Comparison of ENCODE assay signal across 18 cellular contexts in the genomic region with DNA sequence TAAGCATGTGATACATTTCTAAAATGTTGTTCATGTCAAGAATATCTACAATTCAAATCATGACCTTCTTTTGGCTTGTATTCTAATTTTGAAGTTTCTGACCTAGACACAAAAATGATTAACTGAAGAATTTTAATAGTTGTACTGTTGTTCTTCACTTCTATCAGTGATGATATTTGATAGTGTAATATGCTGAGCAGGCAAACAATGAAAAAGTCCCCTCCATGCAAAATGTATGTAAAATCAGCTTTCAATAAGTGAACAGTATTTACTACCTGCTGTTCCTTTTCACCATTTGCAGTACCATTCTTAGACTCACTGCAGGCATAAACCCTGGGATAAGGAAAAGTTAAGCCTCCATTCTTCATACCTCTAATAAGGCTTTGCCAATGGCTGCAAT.
DNase-seq lines count a peak whose midpoint lies in the region; ATAC-seq, FAIRE-seq and TF ChIP-seq lines count a peak whose summit lies in the region.
"Had no signal": no experiment of that assay in that cellular context is flagged by ENCODE, and none has a peak within 500 bp of the region (broad histone marks: within the 10 kb centered on the region; RNA-seq: fewer than 3 reads in every experiment).

No MANE protein-coding gene starts in this region.

- FAIRE-seq in HepG2 (lab: Jason Lieb, UNC): no peak
- FAIRE-seq in K562 (lab: Jason Lieb, UNC): no peak
- FAIRE-seq: GM12892, H1 had no signal

- no peak for TF ChIP-seq RAD21 in HepG2 (CRISPR knock-in tag; IDR thresholded peaks at IDR 0.05)
- no peak for TF ChIP-seq RAD21 in K562 (CRISPR knock-in tag; conservative IDR thresholded peaks at IDR 0.05 in 1 of 2, IDR thresholded peaks at IDR 0.05 in 1 of 2)

- no peaks in the 10 kb centered on the region for H3K9me1 ChIP-seq in K562 (ENCODE audit: control insufficient read depth, insufficient read depth, low read length)

- H3K4me3 ChIP-seq in HepG2 (replicated peaks in 1 of 3; ENCODE audit: insufficient read depth in 1 of 3, low read depth in 2 of 3, low read length in 3 of 3) (no peak overlapping the region), right lobe of liver (no peak overlapping the region), K562 (no peak overlapping the region)

- TF ChIP-seq EP300 in HepG2 (IDR thresholded peaks at IDR 0.05; ENCODE audit: low read depth in 2 of 2, low read length in 2 of 2) (no peak), HepG2 (CRISPR knock-in tag; IDR thresholded peaks at IDR 0.05; ENCODE audit: borderline replicate concordance) (no peak), K562 (IDR thresholded peaks at IDR 0.05; ENCODE audit: low read length) (no peak)

- ATAC-seq in HepG2 (no peak), right lobe of liver (no peak), K562 (no peak)

- H3K36me3 ChIP-seq in HepG2 (replicated peaks in 1 of 2; ENCODE audit: control insufficient read depth in 1 of 2, insufficient read depth in 2 of 2, low read length in 2 of 2): no peaks in the 10 kb centered on the region
- no peaks in the 10 kb centered on the region for H3K36me3 ChIP-seq in right lobe of liver
- H3K36me3 ChIP-seq in K562 (ENCODE audit: control insufficient read depth, insufficient read depth, low read length): no peaks in the 10 kb centered on the region

- H2AFZ ChIP-seq in HepG2 (ENCODE audit: low read length) (no peak overlapping the region), K562 (ENCODE audit: low read depth, low read length) (no peak overlapping the region)

- in situ Hi-C loops in HepG2 (cut with HindIII; ENCODE audit: extremely low pct_ligation_motif_present, low pct_unique_long_range_greater_than_20kb): no loop called here
- in situ Hi-C loops in K562 (cut with MboI): no loop called here

- H3K27me3 ChIP-seq in HepG2 (ENCODE audit: control insufficient read depth in 1 of 2, insufficient read depth in 2 of 2, low read length in 2 of 2): no peaks in the 10 kb centered on the region
- no peaks in the 10 kb centered on the region for H3K27me3 ChIP-seq in right lobe of liver
- H3K27me3 ChIP-seq in K562 (ENCODE audit: control insufficient read depth in 2 of 2, insufficient read depth in 2 of 2, low read length in 2 of 2): no peaks in the 10 kb centered on the region

- no peaks in the 10 kb centered on the region for H3K27me3 Mint-ChIP-seq in HFFc6 (ENCODE audit: insufficient read depth)

- no peak overlapping the region for H3K4me3 Mint-ChIP-seq in HFFc6
- H3K4me3 Mint-ChIP-seq: CD4-positive, alpha-beta memory T cell had no signal

- intact Hi-C loops in HepG2 (cut with micrococcal nuclease; ENCODE audit: unreplicated experiment) (no loop called here), right lobe of liver (cut with DNase I) (no loop called here), K562 (cut with micrococcal nuclease) (no loop called here)

- CTCF ChIA-PET in HepG2 (lab: Yijun Ruan, JAX; ENCODE audit: low intra/inter-chr PET ratio, low total read pairs): no interaction called here
- CTCF ChIA-PET in K562 (lab: Yijun Ruan, JAX; ENCODE audit: low intra/inter-chr PET ratio): no interaction called here

- no peaks in the 10 kb centered on the region for H3K36me3 Mint-ChIP-seq in HFFc6 (ENCODE audit: low read depth)
- H3K36me3 Mint-ChIP-seq: CD4-positive, alpha-beta memory T cell had no signal

- H3K27ac ChIP-seq in HepG2 (ENCODE audit: extremely low read length, insufficient read depth, low read length): no peak overlapping the region
- H3K27ac ChIP-seq in right lobe of liver: no peak overlapping the region
- no peak overlapping the region for H3K27ac ChIP-seq in K562 (ENCODE audit: extremely low read depth, low read depth, low read length)

- H3K9me3 ChIP-seq in HepG2 (ENCODE audit: low read length): no peaks in the 10 kb centered on the region
- H3K9me3 ChIP-seq in right lobe of liver: no peaks in the 10 kb centered on the region
- H3K9me3 ChIP-seq in K562 (replicated peaks; ENCODE audit: control insufficient read depth, insufficient read depth, low read depth, low read length): no peaks in the 10 kb centered on the region

- no peak overlapping the region for H3K27ac Mint-ChIP-seq in HFFc6
- H3K27ac Mint-ChIP-seq: CD4-positive, alpha-beta memory T cell had no signal

- no peaks in the 10 kb centered on the region for H3K79me2 ChIP-seq in HepG2 (ENCODE audit: insufficient read depth, low read length)
- H3K79me2 ChIP-seq in K562 (ENCODE audit: control insufficient read depth, insufficient read depth, low read length): no peaks in the 10 kb centered on the region

- no peaks in the 10 kb centered on the region for H3K4me1 ChIP-seq in HepG2 (ENCODE audit: insufficient read depth, low read length)
- no peaks in the 10 kb centered on the region for H3K4me1 ChIP-seq in right lobe of liver
- no peaks in the 10 kb centered on the region for H3K4me1 ChIP-seq in K562 (replicated peaks in 1 of 2; ENCODE audit: control insufficient read depth in 2 of 2, insufficient read depth in 2 of 2, low read length in 2 of 2)

- H3K9me3 Mint-ChIP-seq in HFFc6: no peaks in the 10 kb centered on the region

- H3K9ac ChIP-seq in HepG2 (ENCODE audit: insufficient read depth, low read depth, low read length) (no peak overlapping the region), K562 (ENCODE audit: insufficient read depth in 1 of 2, low read depth in 2 of 2, low read length in 2 of 2) (no peak overlapping the region)

- TF ChIP-seq CTCF in HepG2 (CRISPR knock-in tag; IDR thresholded peaks at IDR 0.05) (no peak), right lobe of liver (IDR thresholded peaks at IDR 0.05) (no peak), K562 (IDR thresholded peaks at IDR 0.05 in 2 of 3, conservative IDR thresholded peaks at IDR 0.05 in 1 of 3; ENCODE audit: insufficient read depth in 2 of 3, low read depth in 1 of 3, low read length in 3 of 3) (no peak), HFFc6 (IDR thresholded peaks at IDR 0.05) (no peak)

- H3K4me2 ChIP-seq in HepG2 (ENCODE audit: low read depth, low read length): no peak overlapping the region
- no peak overlapping the region for H3K4me2 ChIP-seq in K562 (ENCODE audit: insufficient read depth, low read length)

- H3K4me1 Mint-ChIP-seq in HFFc6 (ENCODE audit: low read depth): no peaks in the 10 kb centered on the region
- H3K4me1 Mint-ChIP-seq: CD4-positive, alpha-beta memory T cell had no signal

- POLR2A ChIA-PET in HepG2 (lab: Yijun Ruan, JAX) (no interaction called here), K562 (lab: Yijun Ruan, JAX) (no interaction called here)

- DNase-seq in HepG2 (ENCODE audit: low spot score): no peak
- DNase-seq in right lobe of liver: no peak
- peak; percentile 79 to 82 for DNase-seq in NCI-H526 (lab: John Stamatoyannopoulos, UW)
- DNase-seq in K562 (ENCODE audit: extremely low read depth in 1 of 4, low spot score in 3 of 4): no peak
- no peak for DNase-seq in ureter (ENCODE audit: low spot score)
- DNase-seq in HFFc6: no peak
- DNase-seq: 8988T; C1 segment of cervical spinal cord; Calu3; CD4-positive, alpha-beta memory T cell; COR-L47; DMS53; DMS79 treated with DMSO at 0.1 percent for 48 hours; GF-D8; H7; HCEC 1CT had no signal

- no peak for TF ChIP-seq POLR2A in HepG2 (IDR thresholded peaks at IDR 0.05; ENCODE audit: insufficient read depth in 1 of 2, low read depth in 2 of 2, low read length in 2 of 2)
- no peak for TF ChIP-seq POLR2A in right lobe of liver (IDR thresholded peaks at IDR 0.05)
- no peak for TF ChIP-seq POLR2A in K562 (conservative IDR thresholded peaks at IDR 0.05)

- no TSS peak for BruUV-seq in HepG2 (replicated peaks; lab: Mats Ljungman, UMichigan)
- BruUV-seq in K562 (replicated peaks; lab: Mats Ljungman, UMichigan): no TSS peak

- H4K20me1 ChIP-seq in HepG2 (ENCODE audit: insufficient read depth, low read length): no peaks in the 10 kb centered on the region
- no peaks in the 10 kb centered on the region for H4K20me1 ChIP-seq in K562 (replicated peaks; ENCODE audit: control insufficient read depth, insufficient read depth, low read length)

TF ChIP-seq in HepG2, 621 proteins besides CTCF, POLR2A, EP300 and RAD21:
- TF ChIP-seq POLR2AphosphoS2 (IDR thresholded peaks at IDR 0.05; ENCODE audit: low read depth, low read length): no peak
- no peak for TF ChIP-seq HDAC6 (IDR thresholded peaks at IDR 0.05; ENCODE audit: low read depth, low read length)
- peak; percentile 76 to 85 for TF ChIP-seq MAFK (conservative IDR thresholded peaks at IDR 0.05 in 1 of 2, IDR thresholded peaks at IDR 0.05 in 1 of 2; ENCODE audit: low read length in 2 of 2)
- TF ChIP-seq MAFF (IDR thresholded peaks at IDR 0.05; ENCODE audit: low read depth, low read length): peak; percentile 76
- TF ChIP-seq CAMTA2 (CRISPR knock-in tag; IDR thresholded peaks at IDR 0.05; ENCODE audit: borderline replicate concordance): no peak
- no peak for TF ChIP-seq SAFB2 (CRISPR knock-in tag; IDR thresholded peaks at IDR 0.05; ENCODE audit: borderline replicate concordance, low read depth)

TF ChIP-seq in K562, 482 proteins besides CTCF, POLR2A, EP300 and RAD21:
- no peak for TF ChIP-seq TCF7 (IDR thresholded peaks at IDR 0.05; ENCODE audit: borderline replicate concordance)
- TF ChIP-seq, protein P1, sequence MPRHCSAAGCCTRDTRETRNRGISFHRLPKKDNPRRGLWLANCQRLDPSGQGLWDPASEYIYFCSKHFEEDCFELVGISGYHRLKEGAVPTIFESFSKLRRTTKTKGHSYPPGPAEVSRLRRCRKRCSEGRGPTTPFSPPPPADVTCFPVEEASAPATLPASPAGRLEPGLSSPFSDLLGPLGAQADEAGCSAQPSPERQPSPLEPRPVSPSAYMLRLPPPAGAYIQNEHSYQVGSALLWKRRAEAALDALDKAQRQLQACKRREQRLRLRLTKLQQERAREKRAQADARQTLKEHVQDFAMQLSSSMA (CRISPR knock-in tag; IDR thresholded peaks at IDR 0.05): no peak
- peak; percentile 24; the same call in 1 of the 2 replicates for TF ChIP-seq ZNF316 (IDR thresholded peaks at IDR 0.05)
TF ChIP-seq in K562: peak in this region for 1.

Comparison
In these comparisons a context has a peak if more than half of its experiments do, and no peak if none do; other contexts are left out.
1. DNase-seq: peak in NCI-H526 (2 of 2); none in HepG2 (single experiment), right lobe of liver (0 of 3), K562 (0 of 4), ureter (single experiment) and HFFc6 (single experiment).